1 cellular context compared by ENCODE assay signal in genomic region chr3:66076861-66077495, GRCh38.
TF ChIP-seq lines count a peak whose summit lies in the region.

No MANE protein-coding gene starts in this region.

TF ChIP-seq in SK-N-SH, 30 proteins besides CTCF, POLR2A, EP300 and RAD21 (continued from another document):
- peak; percentile 66; the same call in 1 of the 2 replicates for TF ChIP-seq REST (IDR thresholded peaks at IDR 0.05; ENCODE audit: low read depth, low read length)
- peak; percentile 26; the same call in 1 of the 2 replicates for TF ChIP-seq MEF2A (IDR thresholded peaks at IDR 0.05; ENCODE audit: borderline replicate concordance, low read depth)
- TF ChIP-seq FOXM1 (IDR thresholded peaks at IDR 0.05; ENCODE audit: low read depth) = peak; percentile 75; the same call in 1 of the 2 replicates
- TF ChIP-seq PBX3 (IDR thresholded peaks at IDR 0.05) = peak; percentile 67
- TF ChIP-seq SIN3A (IDR thresholded peaks at IDR 0.05; ENCODE audit: borderline replicate concordance, low read depth, low read length) = peak; percentile 17; the same call in 1 of the 2 replicates
- TF ChIP-seq RXRA (IDR thresholded peaks at IDR 0.05; ENCODE audit: borderline replicate concordance, low read depth) = peak; percentile 69; the same call in 1 of the 2 replicates
- no peak for TF ChIP-seq SMC3 (IDR thresholded peaks at IDR 0.05; ENCODE audit: low read depth, low read length)
- peak; percentile 85 for TF ChIP-seq MAX (IDR thresholded peaks at IDR 0.05; ENCODE audit: low read depth)
- TF ChIP-seq POLR2AphosphoS5 (IDR thresholded peaks at IDR 0.05; ENCODE audit: low read depth, low read length) = peak; percentile 93
- peak; percentile 93 for TF ChIP-seq RCOR1 (IDR thresholded peaks at IDR 0.05; ENCODE audit: low read length)
- peak; percentile 72 for TF ChIP-seq GATA2 (CRISPR knock-in tag; IDR thresholded peaks at IDR 0.05)
- peak; percentile 91 for TF ChIP-seq FOXJ3 (CRISPR knock-in tag; IDR thresholded peaks at IDR 0.05)
TF ChIP-seq in SK-N-SH: peak in this region for 19.
